In genomic region chr1:101357444-101357986, GRCh38 we compare ENCODE assay signal across 8 cellular contexts.
DNase-seq lines count a peak whose midpoint lies in the region; ATAC-seq and TF ChIP-seq lines count a peak whose summit lies in the region.

No MANE protein-coding gene starts in this region.

- H3K27me3 ChIP-seq in adrenal gland, result no peaks in the 10 kb centered on the region
- H3K27me3 ChIP-seq in right atrium auricular region, result no peaks in the 10 kb centered on the region

- ATAC-seq in HG02763 (IDR thresholded peaks at IDR 0.05; ENCODE audit: unreplicated experiment), result peak; percentile 98

- peak; percentile 74 to 89 (median 83) for TF ChIP-seq CTCF in adrenal gland (IDR thresholded peaks at IDR 0.05)
- TF ChIP-seq CTCF in right atrium auricular region (IDR thresholded peaks at IDR 0.05), result peak; percentile 65 to 86

- H3K4me3 ChIP-seq in adrenal gland (no peak overlapping the region), right atrium auricular region (no peak overlapping the region), skeletal muscle cell (ENCODE audit: low read depth, low read length) (no peak overlapping the region)

- no peaks in the 10 kb centered on the region for H3K36me3 ChIP-seq in adrenal gland (replicated peaks in 1 of 2)
- no peaks in the 10 kb centered on the region for H3K36me3 ChIP-seq in right atrium auricular region

- H3K27ac ChIP-seq in adrenal gland (no peak overlapping the region), right atrium auricular region (no peak overlapping the region)

- WGBS in adrenal gland, 4 donors, result 28 to 48% (median 45%) methylated on average over 3 to 4 of the region's 4 CpGs

- peak; percentile 75 for DNase-seq in SIG-M5 treated with dmso at 0.1 percent for 504 hours (lab: John Stamatoyannopoulos, UW; ENCODE audit: unreplicated experiment)
- no peak for DNase-seq in SIG-M5 (lab: John Stamatoyannopoulos, UW)
- peak; percentile 68 for DNase-seq in NCI-H1105 (lab: John Stamatoyannopoulos, UW)
- DNase-seq in T follicular helper cell (ENCODE audit: low read depth), result peak; percentile 62
- DNase-seq in adrenal gland, result peak; percentile 47 to 82 (median 75)
- peak; percentile 63 for DNase-seq in right atrium auricular region (ENCODE audit: low spot score)
- DNase-seq in skeletal muscle cell (ENCODE audit: low read depth), result peak; percentile 23

- intact Hi-C loops in adrenal gland (cut with DNase I), result loop anchor here in 1 of 2 donors (5.0 to 10.0 kb wide), 2 partner anchors 50 to 443 kb away; no protein-coding TSS in a partner anchor

- H3K4me1 ChIP-seq in adrenal gland (replicated peaks in 1 of 2), result no peaks in the 10 kb centered on the region
- no peaks in the 10 kb centered on the region for H3K4me1 ChIP-seq in right atrium auricular region

- TF ChIP-seq POLR2A in adrenal gland (IDR thresholded peaks at IDR 0.05), result no peak

- no peaks in the 10 kb centered on the region for H3K9me3 ChIP-seq in adrenal gland (replicated peaks in 1 of 3)
- no peaks in the 10 kb centered on the region for H3K9me3 ChIP-seq in right atrium auricular region
